In the genomic region with DNA sequence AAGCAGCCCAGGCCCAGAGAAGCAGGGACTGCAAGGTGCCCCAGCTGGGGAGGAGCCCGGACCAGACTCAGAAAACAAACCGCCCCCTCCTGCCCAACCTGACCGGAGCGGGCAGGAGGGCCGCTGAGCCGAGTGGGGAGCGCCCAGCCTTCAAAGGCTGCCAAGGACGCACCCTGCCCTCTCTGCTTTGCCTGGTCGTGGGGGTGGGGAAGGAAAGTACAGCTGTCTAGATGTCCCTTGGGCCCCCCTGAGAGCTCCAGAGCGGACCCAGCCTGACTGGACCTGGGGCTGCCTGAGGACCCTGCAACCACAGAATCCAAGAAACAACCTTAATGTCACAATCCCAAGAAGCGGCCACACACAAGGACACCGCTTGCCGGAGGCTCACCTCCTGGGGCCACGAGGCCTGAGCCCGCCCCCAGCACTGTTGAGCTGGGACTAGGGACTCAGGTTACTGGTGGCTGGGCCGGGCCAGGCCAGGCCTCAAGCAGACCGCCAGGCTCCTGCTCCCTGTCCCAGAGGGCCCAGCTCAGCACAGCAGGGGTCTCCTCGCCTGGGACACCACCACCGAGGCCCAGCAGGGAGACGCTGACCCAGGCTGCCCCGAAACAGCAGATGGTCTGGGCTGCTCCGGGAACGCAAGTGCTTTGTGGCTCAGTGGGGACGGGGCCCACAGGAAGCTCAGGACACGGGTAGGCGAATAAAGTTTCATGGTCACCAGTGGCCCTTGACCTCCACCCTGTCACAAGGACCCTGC, we compare ENCODE assay signal across 1 cellular context.
TF ChIP-seq lines count a peak whose summit lies in the region.

No MANE protein-coding gene starts in this region.

TF ChIP-seq in HEK293, 187 proteins besides CTCF, POLR2A, EP300 and RAD21 (continued from another document and continues in another):
- TF ChIP-seq ZNF571 (tag by site-specific recombination; IDR thresholded peaks at IDR 0.05) (no peak), ZNF624 (tag by site-specific recombination; IDR thresholded peaks at IDR 0.05) (no peak), ZNF423 (tag by site-specific recombination; IDR thresholded peaks at IDR 0.05) (peak; percentile 95), ZNF548 (tag by site-specific recombination; IDR thresholded peaks at IDR 0.05) (no peak), MYNN (tag by site-specific recombination; IDR thresholded peaks at IDR 0.05; ENCODE audit: borderline replicate concordance) (no peak), SCRT2 (tag by site-specific recombination; IDR thresholded peaks at IDR 0.05) (peak; percentile 64), SALL2 (tag by site-specific recombination; IDR thresholded peaks at IDR 0.05; ENCODE audit: borderline replicate concordance) (no peak), ZNF555 (tag by site-specific recombination; conservative IDR thresholded peaks at IDR 0.05) (no peak), ZNF311 (tag by site-specific recombination; IDR thresholded peaks at IDR 0.05; ENCODE audit: borderline replicate concordance) (no peak), ZNF473 (tag by site-specific recombination; IDR thresholded peaks at IDR 0.05) (no peak), ZNF132 (tag by site-specific recombination; IDR thresholded peaks at IDR 0.05; ENCODE audit: borderline replicate concordance) (no peak), HOXC10 (CRISPR knock-in tag; IDR thresholded peaks at IDR 0.05) (no peak), ZSCAN23 (tag by site-specific recombination; IDR thresholded peaks at IDR 0.05) (no peak), ZNF354C (tag by site-specific recombination; IDR thresholded peaks at IDR 0.05; ENCODE audit: borderline replicate concordance, low read depth) (no peak), ZNF112 (tag by site-specific recombination; IDR thresholded peaks at IDR 0.05) (no peak), ZNF10 (tag by site-specific recombination; IDR thresholded peaks at IDR 0.05) (no peak), ZNF626 (tag by site-specific recombination; IDR thresholded peaks at IDR 0.05) (no peak), ZFP69B (tag by site-specific recombination; IDR thresholded peaks at IDR 0.05) (peak; percentile 96), SCRT1 (tag by site-specific recombination; IDR thresholded peaks at IDR 0.05; ENCODE audit: borderline replicate concordance) (no peak), GLI2 (tag by site-specific recombination; IDR thresholded peaks at IDR 0.05; ENCODE audit: borderline replicate concordance, low read depth) (no peak), ZNF140 (tag by site-specific recombination; IDR thresholded peaks at IDR 0.05) (no peak), ZNF596 (tag by site-specific recombination; IDR thresholded peaks at IDR 0.05) (no peak), ZNF501 (tag by site-specific recombination; IDR thresholded peaks at IDR 0.05) (no peak), ZEB2 (tag by site-specific recombination; IDR thresholded peaks at IDR 0.05) (0 out of 2 replicates have a peak, but pooled peaks have one; percentile 51), SP2 (tag by site-specific recombination; IDR thresholded peaks at IDR 0.05) (peak; percentile 43; the same call in 1 of the 2 replicates), ZNF544 (tag by site-specific recombination; IDR thresholded peaks at IDR 0.05) (no peak), ZNF121 (tag by site-specific recombination; IDR thresholded peaks at IDR 0.05) (no peak), ZNF24 (tag by site-specific recombination; IDR thresholded peaks at IDR 0.05) (no peak), ZNF169 (tag by site-specific recombination; IDR thresholded peaks at IDR 0.05) (no peak), FEZF1 (tag by site-specific recombination; IDR thresholded peaks at IDR 0.05) (no peak), ZNF223 (tag by site-specific recombination; IDR thresholded peaks at IDR 0.05) (no peak), SP7 (tag by site-specific recombination; IDR thresholded peaks at IDR 0.05) (no peak), ZNF658 (tag by site-specific recombination; IDR thresholded peaks at IDR 0.05) (no peak), ZNF529 (tag by site-specific recombination; IDR thresholded peaks at IDR 0.05; ENCODE audit: insufficient replicate concordance) (no peak), ZNF623 (tag by site-specific recombination; IDR thresholded peaks at IDR 0.05) (no peak), ZSCAN30 (tag by site-specific recombination; IDR thresholded peaks at IDR 0.05) (no peak), ZNF248 (tag by site-specific recombination; IDR thresholded peaks at IDR 0.05) (no peak), ZFP3 (tag by site-specific recombination; IDR thresholded peaks at IDR 0.05; ENCODE audit: low read depth) (no peak), ZBTB17 (tag by site-specific recombination; IDR thresholded peaks at IDR 0.05) (0 out of 2 replicates have a peak, but pooled peaks have one; percentile 19)
- TF ChIP-seq, protein P1, sequence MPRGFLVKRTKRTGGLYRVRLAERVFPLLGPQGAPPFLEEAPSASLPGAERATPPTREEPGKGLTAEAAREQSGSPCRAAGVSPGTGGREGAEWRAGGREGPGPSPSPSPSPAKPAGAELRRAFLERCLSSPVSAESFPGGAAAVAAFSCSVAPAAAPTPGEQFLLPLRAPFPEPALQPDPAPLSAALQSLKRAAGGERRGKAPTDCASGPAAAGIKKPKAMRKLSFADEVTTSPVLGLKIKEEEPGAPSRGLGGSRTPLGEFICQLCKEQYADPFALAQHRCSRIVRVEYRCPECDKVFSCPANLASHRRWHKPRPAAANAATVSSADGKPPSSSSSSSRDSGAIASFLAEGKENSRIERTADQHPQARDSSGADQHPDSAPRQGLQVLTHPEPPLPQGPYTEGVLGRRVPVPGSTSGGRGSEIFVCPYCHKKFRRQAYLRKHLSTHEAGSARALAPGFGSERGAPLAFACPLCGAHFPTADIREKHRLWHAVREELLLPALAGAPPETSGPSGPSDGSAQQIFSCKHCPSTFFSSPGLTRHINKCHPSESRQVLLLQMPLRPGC (tag by site-specific recombination; IDR thresholded peaks at IDR 0.05): no peak
- TF ChIP-seq, protein P2, sequence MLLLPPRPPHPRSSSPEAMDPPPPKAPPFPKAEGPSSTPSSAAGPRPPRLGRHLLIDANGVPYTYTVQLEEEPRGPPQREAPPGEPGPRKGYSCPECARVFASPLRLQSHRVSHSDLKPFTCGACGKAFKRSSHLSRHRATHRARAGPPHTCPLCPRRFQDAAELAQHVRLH (tag by site-specific recombination; IDR thresholded peaks at IDR 0.05): no peak
- TF ChIP-seq, protein P3, sequence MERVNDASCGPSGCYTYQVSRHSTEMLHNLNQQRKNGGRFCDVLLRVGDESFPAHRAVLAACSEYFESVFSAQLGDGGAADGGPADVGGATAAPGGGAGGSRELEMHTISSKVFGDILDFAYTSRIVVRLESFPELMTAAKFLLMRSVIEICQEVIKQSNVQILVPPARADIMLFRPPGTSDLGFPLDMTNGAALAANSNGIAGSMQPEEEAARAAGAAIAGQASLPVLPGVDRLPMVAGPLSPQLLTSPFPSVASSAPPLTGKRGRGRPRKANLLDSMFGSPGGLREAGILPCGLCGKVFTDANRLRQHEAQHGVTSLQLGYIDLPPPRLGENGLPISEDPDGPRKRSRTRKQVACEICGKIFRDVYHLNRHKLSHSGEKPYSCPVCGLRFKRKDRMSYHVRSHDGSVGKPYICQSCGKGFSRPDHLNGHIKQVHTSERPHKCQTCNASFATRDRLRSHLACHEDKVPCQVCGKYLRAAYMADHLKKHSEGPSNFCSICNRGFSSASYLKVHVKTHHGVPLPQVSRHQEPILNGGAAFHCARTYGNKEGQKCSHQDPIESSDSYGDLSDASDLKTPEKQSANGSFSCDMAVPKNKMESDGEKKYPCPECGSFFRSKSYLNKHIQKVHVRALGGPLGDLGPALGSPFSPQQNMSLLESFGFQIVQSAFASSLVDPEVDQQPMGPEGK (tag by site-specific recombination; IDR thresholded peaks at IDR 0.05): peak; percentile 52
- TF ChIP-seq, protein P4, sequence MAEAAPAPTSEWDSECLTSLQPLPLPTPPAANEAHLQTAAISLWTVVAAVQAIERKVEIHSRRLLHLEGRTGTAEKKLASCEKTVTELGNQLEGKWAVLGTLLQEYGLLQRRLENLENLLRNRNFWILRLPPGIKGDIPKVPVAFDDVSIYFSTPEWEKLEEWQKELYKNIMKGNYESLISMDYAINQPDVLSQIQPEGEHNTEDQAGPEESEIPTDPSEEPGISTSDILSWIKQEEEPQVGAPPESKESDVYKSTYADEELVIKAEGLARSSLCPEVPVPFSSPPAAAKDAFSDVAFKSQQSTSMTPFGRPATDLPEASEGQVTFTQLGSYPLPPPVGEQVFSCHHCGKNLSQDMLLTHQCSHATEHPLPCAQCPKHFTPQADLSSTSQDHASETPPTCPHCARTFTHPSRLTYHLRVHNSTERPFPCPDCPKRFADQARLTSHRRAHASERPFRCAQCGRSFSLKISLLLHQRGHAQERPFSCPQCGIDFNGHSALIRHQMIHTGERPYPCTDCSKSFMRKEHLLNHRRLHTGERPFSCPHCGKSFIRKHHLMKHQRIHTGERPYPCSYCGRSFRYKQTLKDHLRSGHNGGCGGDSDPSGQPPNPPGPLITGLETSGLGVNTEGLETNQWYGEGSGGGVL (tag by site-specific recombination; IDR thresholded peaks at IDR 0.05): no peak
- TF ChIP-seq, protein P5, sequence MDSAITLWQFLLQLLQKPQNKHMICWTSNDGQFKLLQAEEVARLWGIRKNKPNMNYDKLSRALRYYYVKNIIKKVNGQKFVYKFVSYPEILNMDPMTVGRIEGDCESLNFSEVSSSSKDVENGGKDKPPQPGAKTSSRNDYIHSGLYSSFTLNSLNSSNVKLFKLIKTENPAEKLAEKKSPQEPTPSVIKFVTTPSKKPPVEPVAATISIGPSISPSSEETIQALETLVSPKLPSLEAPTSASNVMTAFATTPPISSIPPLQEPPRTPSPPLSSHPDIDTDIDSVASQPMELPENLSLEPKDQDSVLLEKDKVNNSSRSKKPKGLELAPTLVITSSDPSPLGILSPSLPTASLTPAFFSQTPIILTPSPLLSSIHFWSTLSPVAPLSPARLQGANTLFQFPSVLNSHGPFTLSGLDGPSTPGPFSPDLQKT (IDR thresholded peaks at IDR 0.05; ENCODE audit: borderline replicate concordance, low read depth, low read length): no peak
- TF ChIP-seq, protein P6, sequence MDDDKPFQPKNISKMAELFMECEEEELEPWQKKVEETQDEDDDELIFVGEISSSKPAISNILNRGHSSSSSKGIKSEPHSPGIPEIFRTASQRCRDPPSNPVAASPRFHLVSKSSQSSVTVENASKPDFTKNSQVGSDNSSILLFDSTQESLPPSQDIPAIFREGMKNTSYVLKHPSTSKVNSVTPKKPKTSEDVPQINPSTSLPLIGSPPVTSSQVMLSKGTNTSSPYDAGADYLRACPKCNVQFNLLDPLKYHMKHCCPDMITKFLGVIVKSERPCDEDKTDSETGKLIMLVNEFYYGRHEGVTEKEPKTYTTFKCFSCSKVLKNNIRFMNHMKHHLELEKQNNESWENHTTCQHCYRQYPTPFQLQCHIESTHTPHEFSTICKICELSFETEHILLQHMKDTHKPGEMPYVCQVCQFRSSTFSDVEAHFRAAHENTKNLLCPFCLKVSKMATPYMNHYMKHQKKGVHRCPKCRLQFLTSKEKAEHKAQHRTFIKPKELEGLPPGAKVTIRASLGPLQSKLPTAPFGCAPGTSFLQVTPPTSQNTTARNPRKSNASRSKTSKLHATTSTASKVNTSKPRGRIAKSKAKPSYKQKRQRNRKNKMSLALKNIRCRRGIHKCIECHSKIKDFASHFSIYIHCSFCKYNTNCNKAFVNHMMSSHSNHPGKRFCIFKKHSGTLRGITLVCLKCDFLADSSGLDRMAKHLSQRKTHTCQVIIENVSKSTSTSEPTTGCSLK (tag by site-specific recombination; IDR thresholded peaks at IDR 0.05): no peak
- TF ChIP-seq, protein P7, sequence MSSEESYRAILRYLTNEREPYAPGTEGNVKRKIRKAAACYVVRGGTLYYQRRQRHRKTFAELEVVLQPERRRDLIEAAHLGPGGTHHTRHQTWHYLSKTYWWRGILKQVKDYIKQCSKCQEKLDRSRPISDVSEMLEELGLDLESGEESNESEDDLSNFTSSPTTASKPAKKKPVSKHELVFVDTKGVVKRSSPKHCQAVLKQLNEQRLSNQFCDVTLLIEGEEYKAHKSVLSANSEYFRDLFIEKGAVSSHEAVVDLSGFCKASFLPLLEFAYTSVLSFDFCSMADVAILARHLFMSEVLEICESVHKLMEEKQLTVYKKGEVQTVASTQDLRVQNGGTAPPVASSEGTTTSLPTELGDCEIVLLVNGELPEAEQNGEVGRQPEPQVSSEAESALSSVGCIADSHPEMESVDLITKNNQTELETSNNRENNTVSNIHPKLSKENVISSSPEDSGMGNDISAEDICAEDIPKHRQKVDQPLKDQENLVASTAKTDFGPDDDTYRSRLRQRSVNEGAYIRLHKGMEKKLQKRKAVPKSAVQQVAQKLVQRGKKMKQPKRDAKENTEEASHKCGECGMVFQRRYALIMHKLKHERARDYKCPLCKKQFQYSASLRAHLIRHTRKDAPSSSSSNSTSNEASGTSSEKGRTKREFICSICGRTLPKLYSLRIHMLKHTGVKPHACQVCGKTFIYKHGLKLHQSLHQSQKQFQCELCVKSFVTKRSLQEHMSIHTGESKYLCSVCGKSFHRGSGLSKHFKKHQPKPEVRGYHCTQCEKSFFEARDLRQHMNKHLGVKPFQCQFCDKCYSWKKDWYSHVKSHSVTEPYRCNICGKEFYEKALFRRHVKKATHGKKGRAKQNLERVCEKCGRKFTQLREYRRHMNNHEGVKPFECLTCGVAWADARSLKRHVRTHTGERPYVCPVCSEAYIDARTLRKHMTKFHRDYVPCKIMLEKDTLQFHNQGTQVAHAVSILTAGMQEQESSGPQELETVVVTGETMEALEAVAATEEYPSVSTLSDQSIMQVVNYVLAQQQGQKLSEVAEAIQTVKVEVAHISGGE (tag by site-specific recombination; conservative IDR thresholded peaks at IDR 0.05; ENCODE audit: low read depth): no peak
- TF ChIP-seq, protein P8, sequence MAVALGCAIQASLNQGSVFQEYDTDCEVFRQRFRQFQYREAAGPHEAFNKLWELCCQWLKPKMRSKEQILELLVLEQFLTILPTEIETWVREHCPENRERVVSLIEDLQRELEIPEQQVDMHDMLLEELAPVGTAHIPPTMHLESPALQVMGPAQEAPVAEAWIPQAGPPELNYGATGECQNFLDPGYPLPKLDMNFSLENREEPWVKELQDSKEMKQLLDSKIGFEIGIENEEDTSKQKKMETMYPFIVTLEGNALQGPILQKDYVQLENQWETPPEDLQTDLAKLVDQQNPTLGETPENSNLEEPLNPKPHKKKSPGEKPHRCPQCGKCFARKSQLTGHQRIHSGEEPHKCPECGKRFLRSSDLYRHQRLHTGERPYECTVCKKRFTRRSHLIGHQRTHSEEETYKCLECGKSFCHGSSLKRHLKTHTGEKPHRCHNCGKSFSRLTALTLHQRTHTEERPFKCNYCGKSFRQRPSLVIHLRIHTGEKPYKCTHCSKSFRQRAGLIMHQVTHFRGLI (tag by site-specific recombination; IDR thresholded peaks at IDR 0.05): peak; percentile 85
- TF ChIP-seq, protein P9, sequence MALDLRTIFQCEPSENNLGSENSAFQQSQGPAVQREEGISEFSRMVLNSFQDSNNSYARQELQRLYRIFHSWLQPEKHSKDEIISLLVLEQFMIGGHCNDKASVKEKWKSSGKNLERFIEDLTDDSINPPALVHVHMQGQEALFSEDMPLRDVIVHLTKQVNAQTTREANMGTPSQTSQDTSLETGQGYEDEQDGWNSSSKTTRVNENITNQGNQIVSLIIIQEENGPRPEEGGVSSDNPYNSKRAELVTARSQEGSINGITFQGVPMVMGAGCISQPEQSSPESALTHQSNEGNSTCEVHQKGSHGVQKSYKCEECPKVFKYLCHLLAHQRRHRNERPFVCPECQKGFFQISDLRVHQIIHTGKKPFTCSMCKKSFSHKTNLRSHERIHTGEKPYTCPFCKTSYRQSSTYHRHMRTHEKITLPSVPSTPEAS (tag by site-specific recombination; IDR thresholded peaks at IDR 0.05): no peak
